ENCODE assay signal across 8 cellular contexts in the genomic region with DNA sequence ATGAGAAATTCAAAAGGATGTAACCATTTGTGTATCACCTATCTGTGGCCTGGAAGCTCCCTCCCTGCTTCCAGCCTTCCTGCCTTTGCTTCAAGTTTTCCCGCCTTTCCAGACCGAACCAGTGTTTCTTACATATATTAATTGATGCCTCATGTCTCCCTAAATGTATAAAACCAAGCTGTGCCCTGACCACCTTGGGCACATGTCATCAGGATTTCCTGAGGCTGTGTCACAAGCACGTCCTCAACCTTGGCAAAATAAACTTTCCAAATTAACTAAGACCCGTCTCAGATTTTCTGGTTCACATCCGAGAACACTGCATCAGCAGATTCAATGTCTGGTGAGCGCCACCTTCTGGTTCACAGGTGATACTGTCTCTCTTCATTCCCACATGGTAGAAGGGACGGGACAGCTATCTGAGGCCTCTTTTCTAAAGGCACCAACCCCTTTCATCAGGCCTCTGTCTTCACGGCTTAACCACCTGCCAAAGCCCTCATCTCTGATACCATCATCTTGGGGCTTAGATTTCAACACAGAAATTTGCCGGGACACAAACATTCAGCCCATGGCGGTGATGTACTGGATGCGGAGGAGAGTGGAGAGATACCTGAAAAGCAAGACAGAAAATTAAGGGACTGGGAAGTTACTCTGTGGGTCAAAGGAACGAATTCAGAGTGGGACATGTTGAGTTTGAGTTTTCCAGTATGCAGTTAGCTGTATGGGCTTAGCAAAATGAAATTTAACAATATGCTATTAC. TPM values are rescaled to one million over a fixed set of nuclear protein-coding genes. Genes with fewer than 3 reads are reported as not detected.
DNase-seq lines count a peak whose midpoint lies in the region; ATAC-seq, FAIRE-seq and TF ChIP-seq lines count a peak whose summit lies in the region.

No MANE protein-coding gene starts in this region.

- TF ChIP-seq CTCF in WERI-Rb-1 (IDR thresholded peaks at IDR 0.05; ENCODE audit: low read depth, low read length) (peak; percentile 94), H1 (IDR thresholded peaks at IDR 0.05; ENCODE audit: control extremely low read depth in 1 of 3, insufficient read depth in 1 of 3, low read depth in 1 of 3, low read length in 3 of 3) (peak; percentile 64 to 86 (median 83))

- H3K4me1 Mint-ChIP-seq in stimulated activated naive CD8-positive, alpha-beta T cell treated with anti-CD3 and anti-CD28 coated beads, Interleukin-15, amount 100 ng/mL, for 72 hours = no peaks in the 10 kb centered on the region

- H3K14ac ChIP-seq in H1 (ENCODE audit: insufficient read length) = no peak overlapping the region

- H3K9ac ChIP-seq in H1 (replicated peaks in 1 of 4; ENCODE audit: extremely low read depth in 1 of 4, low read depth in 3 of 4, low read length in 3 of 4) (no peak overlapping the region), mesendoderm (ENCODE audit: low read length) (no peak overlapping the region)

- no peak overlapping the region for H2BK20ac ChIP-seq in H1 (ENCODE audit: low read length)

- H2BK120ac ChIP-seq in H1 (replicated peaks; ENCODE audit: low read depth, low read length) (no peak overlapping the region), mesendoderm (ENCODE audit: low read depth, low read length) (peak overlapping the region; percentile 46)

- POLR2A ChIA-PET in H1 (lab: Charles Lee; ENCODE audit: partially characterized antibody) = interaction anchor here (0.7 kb wide), 1 partner anchor 10 kb away, joined by 3 read pairs; no protein-coding TSS in a partner anchor

- H3K79me2 ChIP-seq in H1 (ENCODE audit: control insufficient read depth in 1 of 2, insufficient read depth in 2 of 2, low read length in 2 of 2) = no peaks in the 10 kb centered on the region
- H3K79me2 ChIP-seq in mesendoderm (ENCODE audit: control insufficient read depth, insufficient read depth, low read length) = no peaks in the 10 kb centered on the region

- H3K56ac ChIP-seq in H1 (replicated peaks; ENCODE audit: insufficient read length, low read depth, low read length) = no peak overlapping the region
- peak overlapping the region; percentile 58 for H3K56ac ChIP-seq in mesendoderm (ENCODE audit: low read length)

- peak; percentile 80 to 82 for TF ChIP-seq RAD21 in H1 (IDR thresholded peaks at IDR 0.05 in 1 of 2, conservative IDR thresholded peaks at IDR 0.05 in 1 of 2; ENCODE audit: low read depth in 2 of 2, low read length in 2 of 2)

- 50% methylated on average over 12 of the region's 12 CpGs; no CpG with 5 or more reads in 1 of the 2 experiments for WGBS in H1 (ENCODE audit: extremely low coverage in 1 of 2, insufficient coverage in 1 of 2, insufficient read length in 1 of 2, insufficient replicate concordance in 2 of 2, low coverage in 1 of 2, low lambda C conversion rate in 2 of 2, missing lambda C conversion rate in 1 of 2), 2 experiments
- no CpG with 5 or more reads among the region's 12 CpGs for WGBS in mesendoderm (ENCODE audit: extremely low coverage, insufficient coverage, low lambda C conversion rate)

- no peaks in the 10 kb centered on the region for H3K9me3 ChIP-seq in WERI-Rb-1 (ENCODE audit: severe bottlenecking)
- no peaks in the 10 kb centered on the region for H3K9me3 ChIP-seq in H1 (ENCODE audit: insufficient read depth in 2 of 2, low read depth in 1 of 2, low read length in 1 of 2)

- peaks cover 53% of the 10 kb centered on the region for H3K36me3 ChIP-seq in WERI-Rb-1
- no peaks in the 10 kb centered on the region for H3K36me3 ChIP-seq in H1 (ENCODE audit: control insufficient read depth in 2 of 4, insufficient read depth in 4 of 4, low read length in 3 of 4)
- H3K36me3 ChIP-seq in mesendoderm (ENCODE audit: control insufficient read depth, insufficient read depth, low read length) = no peaks in the 10 kb centered on the region

- CTCF ChIA-PET in H1 (lab: Charles Lee; ENCODE audit: partially characterized antibody) = interaction anchor here (0.6 to 1.7 kb wide), 18 partner anchors 9 to 95 kb away, joined by 3 to 18 read pairs (median 4); no protein-coding TSS in a partner anchor

- no peak overlapping the region for H2AFZ ChIP-seq in H1 (ENCODE audit: low read length)

- no peak overlapping the region for H3K4me3 Mint-ChIP-seq in stimulated activated naive CD8-positive, alpha-beta T cell treated with anti-CD3 and anti-CD28 coated beads, Interleukin-15, amount 100 ng/mL, for 72 hours

- H2AK5ac ChIP-seq in H1 (ENCODE audit: low read depth, low read length) (no peak overlapping the region), mesendoderm (ENCODE audit: low read length) (no peak overlapping the region)

- no peaks in the 10 kb centered on the region for H3K23me2 ChIP-seq in H1 (ENCODE audit: low read depth, low read length)

- H2BK15ac ChIP-seq in H1 (ENCODE audit: low read length) (no peak overlapping the region), mesendoderm (replicated peaks; ENCODE audit: low read depth) (no peak overlapping the region)

- H3K4me1 ChIP-seq in H1 (replicated peaks in 1 of 4; ENCODE audit: control insufficient read depth in 3 of 4, insufficient read depth in 4 of 4, low read length in 3 of 4) (no peaks in the 10 kb centered on the region), mesendoderm (ENCODE audit: control insufficient read depth, low read depth, low read length) (no peaks in the 10 kb centered on the region)

- H3K9me3 Mint-ChIP-seq in stimulated activated naive CD8-positive, alpha-beta T cell treated with anti-CD3 and anti-CD28 coated beads, Interleukin-15, amount 100 ng/mL, for 72 hours = no peaks in the 10 kb centered on the region

- H2BK5ac ChIP-seq in H1 (ENCODE audit: low read depth, low read length) (no peak overlapping the region), mesendoderm (ENCODE audit: low read length) (peak overlapping the region; percentile 17)

- no peak overlapping the region for H3K23ac ChIP-seq in H1 (ENCODE audit: insufficient read length)
- no peak overlapping the region for H3K23ac ChIP-seq in mesendoderm (ENCODE audit: low read length)

- intact Hi-C loops in posterior vena cava (cut with DNase I) = no loop called here

- ATAC-seq in stimulated activated naive CD8-positive, alpha-beta T cell treated with anti-CD3 and anti-CD28 coated beads, Interleukin-15, amount 100 ng/mL, for 72 hours = peak; percentile 79

- H3K27me3 Mint-ChIP-seq in stimulated activated naive CD8-positive, alpha-beta T cell treated with anti-CD3 and anti-CD28 coated beads, Interleukin-15, amount 100 ng/mL, for 72 hours = peaks cover 69% of the 10 kb centered on the region

- H3K18ac ChIP-seq in H1 (ENCODE audit: extremely low read depth, low read length) (no peak overlapping the region), mesendoderm (ENCODE audit: low read length) (no peak overlapping the region)

- H3K4me2 ChIP-seq in H1 (ENCODE audit: insufficient read depth in 1 of 2, low read depth in 2 of 2, low read length in 2 of 2) (no peak overlapping the region), mesendoderm (ENCODE audit: low read length) (no peak overlapping the region)

- H4K8ac ChIP-seq in H1 (ENCODE audit: extremely low read depth, insufficient read depth, low read length) = no peak overlapping the region
- H4K8ac ChIP-seq in mesendoderm (ENCODE audit: low read depth, low read length) = no peak overlapping the region

- H3K27me3 ChIP-seq in WERI-Rb-1 (ENCODE audit: insufficient read depth, low read depth, severe bottlenecking) (no peaks in the 10 kb centered on the region), H1 (replicated peaks in 1 of 4; ENCODE audit: control insufficient read depth in 3 of 4, extremely low read depth in 1 of 4, insufficient read depth in 3 of 4, low read length in 3 of 4) (no peaks in the 10 kb centered on the region), mesendoderm (ENCODE audit: insufficient read depth, low read length, poor library complexity) (no peaks in the 10 kb centered on the region)

- H3K79me1 ChIP-seq in H1 (ENCODE audit: low read depth, low read length) (no peaks in the 10 kb centered on the region), mesendoderm (ENCODE audit: low read length) (no peaks in the 10 kb centered on the region)

- DNase-seq in DMS114 treated with DMSO at 0.1 percent for 48 hours (lab: John Stamatoyannopoulos, UW; ENCODE audit: unreplicated experiment) = peak; percentile 29
- DNase-seq in GOT3 (lab: John Stamatoyannopoulos, UW) = peak; percentile 9
- peak; percentile 39 for DNase-seq in NCI-H1694 treated with DMSO at 0.1 percent for 48 hours (lab: John Stamatoyannopoulos, UW)
- DNase-seq in WERI-Rb-1 = peak; percentile 80
- peak in 1 of 2 experiments; percentile 64 for DNase-seq in H1 (ENCODE audit: low read depth in 1 of 2, low spot score in 2 of 2)
- DNase-seq in mesendoderm = peak; percentile 91
- peak; percentile 39 to 52 for DNase-seq in stimulated activated naive CD8-positive, alpha-beta T cell treated with anti-CD3 and anti-CD28 coated beads, Interleukin-15, amount 100 ng/mL, for 72 hours
- no peak for DNase-seq in posterior vena cava (ENCODE audit: low spot score)

- H3K27ac ChIP-seq in WERI-Rb-1 (no peak overlapping the region), H1 (ENCODE audit: low read depth, low read length) (no peak overlapping the region), mesendoderm (ENCODE audit: low read depth, low read length) (no peak overlapping the region)

- H4K5ac ChIP-seq in H1 (ENCODE audit: insufficient read length, low read depth, low read length) (no peak overlapping the region), mesendoderm (ENCODE audit: low read length) (no peak overlapping the region)

- no peak for TF ChIP-seq POLR2A in H1 (IDR thresholded peaks at IDR 0.05; ENCODE audit: control extremely low read depth in 1 of 2, low read depth in 2 of 2, low read length in 2 of 2)

- no peaks in the 10 kb centered on the region for H4K20me1 ChIP-seq in H1 (replicated peaks in 1 of 2; ENCODE audit: control insufficient read depth in 1 of 2, insufficient read depth in 2 of 2, low read length in 2 of 2)

- H3K4ac ChIP-seq in H1 (replicated peaks; ENCODE audit: insufficient read length, low read depth, low read length) (no peak overlapping the region), mesendoderm (ENCODE audit: low read depth, low read length) (peak overlapping the region; percentile 61)

- FAIRE-seq in H1 (lab: Jason Lieb, UNC) = peak; percentile 89

- no peak overlapping the region for H3K27ac Mint-ChIP-seq in stimulated activated naive CD8-positive, alpha-beta T cell treated with anti-CD3 and anti-CD28 coated beads, Interleukin-15, amount 100 ng/mL, for 72 hours

- H2BK12ac ChIP-seq in H1 (ENCODE audit: low read depth, low read length) = no peak overlapping the region

- no peak for TF ChIP-seq EP300 in H1 (IDR thresholded peaks at IDR 0.05; ENCODE audit: borderline replicate concordance in 1 of 2, low read depth in 2 of 2, low read length in 2 of 2)

- H3K4me3 ChIP-seq in WERI-Rb-1 (ENCODE audit: low read depth, low read length) (no peak overlapping the region), H1 (ENCODE audit: extremely low read depth in 1 of 4, insufficient read depth in 2 of 4, low read depth in 3 of 4, low read length in 4 of 4) (no peak overlapping the region), mesendoderm (ENCODE audit: low read length) (no peak overlapping the region)

- no peak overlapping the region for H4K91ac ChIP-seq in H1 (replicated peaks; ENCODE audit: insufficient read length, low read length)

RNA-seq across cellular contexts. Expression of gene PABPC3, which starts 58.7 kb away (rescaled TPM):
- total RNA-seq in H1 (2021; fragmentation: NEBNext Ultra II Directional; extraction: Animal tissue kit (Norgen Biotek cat#: 25700)) = 0.48 TPM in 2 replicates
- 0.14 and 0.18 TPM in 2 replicates for polyA plus RNA-seq in H1 (2011; rRNA removed)
- 0.13 TPM for polyA plus RNA-seq in H1 (2011; cell fraction: cytosol; rRNA removed)
- 0.11 TPM for polyA plus RNA-seq in H1 (2011; cell fraction: nucleus; rRNA removed)
- 0.25 to 1.5 TPM (median 0.47 TPM) in 4 replicates for polyA plus RNA-seq in H1 (2012, experiment 1 of 2)
- 0.18 TPM for polyA plus RNA-seq in H1 (2012, experiment 2 of 2)
- polyA plus RNA-seq in H1 (2013, experiment 1 of 2) = 0.32 TPM
- polyA plus RNA-seq in H1 (2013, experiment 2 of 2) = 0.37 TPM
- 0.15 and 0.22 TPM in 2 replicates for polyA minus RNA-seq in H1 (2011; rRNA and poly(A)+ RNA removed)
- not detected for polyA minus RNA-seq in H1 (2011; cell fraction: cytosol; rRNA and poly(A)+ RNA removed)
- polyA minus RNA-seq in H1 (2011; cell fraction: nucleus; rRNA and poly(A)+ RNA removed) = 0.30 TPM
- 0.37 TPM for polyA plus RNA-seq in mesendoderm (2013, experiment 1 of 2)
- 0.27 TPM for polyA plus RNA-seq in mesendoderm (2013, experiment 2 of 2)
- under 1 TPM; 0.14 to 0.23 TPM for total RNA-seq in posterior vena cava
